Comparison of ENCODE assay signal across 18 cellular contexts in the genomic region with DNA sequence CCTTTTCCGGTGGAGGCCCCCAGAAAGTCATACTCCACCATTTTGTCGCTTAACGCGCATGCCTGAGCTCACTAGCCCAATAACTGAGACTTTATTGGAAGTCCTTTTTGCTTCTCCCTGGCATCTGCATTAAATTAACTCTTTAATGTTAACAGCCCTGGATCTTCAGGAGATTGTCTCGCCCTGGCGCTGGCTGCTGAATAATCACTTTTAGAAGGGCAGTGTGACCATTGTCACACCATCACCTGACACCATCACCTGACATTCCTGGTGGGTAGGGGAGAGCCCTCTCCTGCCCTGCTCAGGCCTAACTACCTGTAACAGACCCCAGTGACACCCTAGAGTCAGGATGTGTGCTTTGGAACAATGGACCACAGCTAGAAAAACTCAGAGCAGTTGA.
"Had no signal": no experiment of that assay in that cellular context is flagged by ENCODE, and none has a peak within 500 bp of the region (broad histone marks: within the 10 kb centered on the region; RNA-seq: fewer than 3 reads in every experiment).

No MANE protein-coding gene starts in this region.

- H3K36me3 ChIP-seq: esophagus squamous epithelium, gastroesophageal sphincter, right atrium auricular region, stomach, thoracic aorta, transverse colon had no signal

- H3K36me3 Mint-ChIP-seq: naive thymus-derived CD4-positive, alpha-beta T cell had no signal

- H3K9me3 ChIP-seq: esophagus squamous epithelium, gastroesophageal sphincter, right atrium auricular region, stomach, thoracic aorta, transverse colon had no signal

- DNase-seq: esophagus squamous epithelium; foreskin fibroblast; glutamatergic neuron; kidney; left cardiac atrium; mammary epithelial cell; naive thymus-derived CD4-positive, alpha-beta T cell; nephron progenitor cell; small intestine; stimulated activated CD4-positive, alpha-beta T cell treated with anti-CD3 and anti-CD28 coated beads, Interleukin-12 subunit alpha, Interleukin-12 subunit beta, amount 100 ng/mL, for 4 hours; stimulated activated naive CD4-positive, alpha-beta T cell; stomach; substantia nigra; transverse colon had no signal

- H3K4me3 Mint-ChIP-seq: dendritic cell treated with granulocyte-macrophage colony-stimulating factor and Interleukin-4, amounts not matched to agents 40 ng/mL and 50 ng/mL, for 4 days; naive thymus-derived CD4-positive, alpha-beta T cell; nephron progenitor cell had no signal

- H3K4me1 Mint-ChIP-seq: naive thymus-derived CD4-positive, alpha-beta T cell had no signal

- H3K27ac ChIP-seq: esophagus squamous epithelium, gastroesophageal sphincter, right atrium auricular region, stomach, thoracic aorta, transverse colon had no signal

- H3K27me3 ChIP-seq: esophagus squamous epithelium, gastroesophageal sphincter, right atrium auricular region, stomach, transverse colon had no signal

- H3K4me1 ChIP-seq: esophagus squamous epithelium, gastroesophageal sphincter, stomach, transverse colon had no signal

- H3K27ac Mint-ChIP-seq: dendritic cell treated with granulocyte-macrophage colony-stimulating factor and Interleukin-4, amounts not matched to agents 40 ng/mL and 50 ng/mL, for 4 days; naive thymus-derived CD4-positive, alpha-beta T cell; nephron progenitor cell had no signal

- H3K4me3 ChIP-seq: esophagus squamous epithelium, gastroesophageal sphincter, right atrium auricular region, stomach, thoracic aorta, transverse colon had no signal

- ATAC-seq: gastroesophageal sphincter; naive thymus-derived CD4-positive, alpha-beta T cell had no signal

- H3K9me3 Mint-ChIP-seq: dendritic cell treated with granulocyte-macrophage colony-stimulating factor and Interleukin-4, amounts not matched to agents 40 ng/mL and 50 ng/mL, for 4 days had no signal
